14 cellular contexts compared by ENCODE assay signal in genomic region chr12:6172086-6172485, GRCh38. TPM values are rescaled to one million over a fixed set of nuclear protein-coding genes. Genes with fewer than 3 reads are reported as not detected.
"Had no signal": no experiment of that assay in that cellular context is flagged by ENCODE, and none has a peak within 500 bp of the region (broad histone marks: within the 10 kb centered on the region; RNA-seq: fewer than 3 reads in every experiment).

No MANE protein-coding gene starts in this region.

- H3K4me3 ChIP-seq: pancreas, vagina had no signal

- H3K27me3 ChIP-seq: pancreas, vagina had no signal

- ATAC-seq: activated CD4-positive, CD25-positive, alpha-beta regulatory T cell treated with anti-CD3 and anti-CD28 coated beads, Interleukin-2, amount 50 U/mL, for 24 hours; activated T-helper 17 cell treated with anti-CD3 and anti-CD28 coated beads, Interleukin-2, amount 50 U/mL, for 72 hours; naive thymus-derived CD8-positive, alpha-beta T cell; pancreas; stimulated activated naive CD8-positive, alpha-beta T cell treated with anti-CD3 and anti-CD28 coated beads, Interleukin-15, Interleukin-2, amounts not matched to agents 100 U/mL and 50 U/mL, for 24 hours had no signal

- H3K36me3 ChIP-seq: pancreas, vagina had no signal

- H3K9me3 ChIP-seq: pancreas, vagina had no signal

- H3K4me3 Mint-ChIP-seq: activated T-helper 17 cell treated with anti-CD3 and anti-CD28 coated beads, Interleukin-2, amount 50 U/mL, for 72 hours; naive thymus-derived CD8-positive, alpha-beta T cell had no signal

- H3K27ac ChIP-seq: pancreas, vagina had no signal

- H3K4me1 ChIP-seq: pancreas had no signal

- H3K9me3 Mint-ChIP-seq: activated T-helper 17 cell treated with anti-CD3 and anti-CD28 coated beads, Interleukin-2, amount 50 U/mL, for 72 hours; naive thymus-derived CD8-positive, alpha-beta T cell had no signal

- FAIRE-seq: astrocyte, bronchial epithelial cell, pancreas, small intestine had no signal

- DNase-seq: activated naive CD4-positive, alpha-beta T cell treated with Interleukin-2 at 50 U/mL for 16 hours; activated T-cell treated with anti-CD3 and anti-CD28 coated beads for 4 hours; erythroblast; naive thymus-derived CD8-positive, alpha-beta T cell; pancreas; retina; small intestine; stimulated activated naive CD8-positive, alpha-beta T cell treated with anti-CD3 and anti-CD28 coated beads, Interleukin-15, Interleukin-2, amounts not matched to agents 100 U/mL and 50 U/mL, for 24 hours; T-helper 9 cell had no signal

- H3K27ac Mint-ChIP-seq: activated T-helper 17 cell treated with anti-CD3 and anti-CD28 coated beads, Interleukin-2, amount 50 U/mL, for 72 hours had no signal

RNA-seq across cellular contexts. Expression of gene VWF, which starts 47.6 kb away (rescaled TPM):
- polyA plus RNA-seq: naive thymus-derived CD8-positive, alpha-beta T cell had no signal
